ENCODE assay signal across 1 cellular context in the genomic region with DNA sequence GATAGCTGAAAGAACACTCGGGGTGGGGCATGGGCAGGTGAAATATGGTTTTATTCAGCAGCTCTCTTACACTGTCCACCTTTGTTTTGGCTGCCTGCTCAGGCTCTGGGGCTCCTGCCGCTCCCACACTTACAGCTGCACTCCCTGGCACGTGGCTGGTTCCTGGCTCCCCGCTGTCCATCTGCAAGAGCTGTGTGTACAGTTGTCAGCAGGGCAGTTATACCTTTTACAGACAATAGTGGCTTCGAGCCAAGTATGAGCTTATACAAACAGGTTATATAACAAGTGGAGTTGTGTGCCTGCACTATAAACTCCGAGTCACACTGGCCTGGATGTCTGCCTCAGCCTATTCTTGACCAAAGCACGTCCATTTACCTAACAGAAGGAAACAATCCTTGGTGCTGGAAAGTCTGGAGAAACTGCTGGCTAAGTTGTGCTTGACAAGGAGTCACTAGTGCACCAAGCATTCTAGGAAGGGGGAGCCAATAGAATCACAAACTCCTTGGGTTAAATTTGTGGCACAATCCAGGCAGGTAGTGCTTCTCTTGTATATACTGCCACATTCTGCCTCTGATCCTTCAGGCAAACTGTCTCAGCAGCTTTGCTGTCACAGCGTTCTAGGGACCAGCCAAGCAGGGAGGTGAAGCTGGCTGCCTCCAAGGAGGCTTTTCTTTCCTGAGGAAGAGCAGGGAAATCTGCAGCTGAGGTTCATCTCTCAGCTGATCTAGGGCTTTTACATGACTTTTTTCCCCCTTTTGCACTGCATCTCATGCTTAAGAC.
TF ChIP-seq lines count a peak whose summit lies in the region.

No MANE protein-coding gene starts in this region.

TF ChIP-seq in HepG2, 621 proteins besides CTCF, POLR2A, EP300 and RAD21 (continued from another document):
- TF ChIP-seq NFAT5 (CRISPR knock-in tag; IDR thresholded peaks at IDR 0.05): no peak
- no peak for TF ChIP-seq ZNF850 (CRISPR knock-in tag; conservative IDR thresholded peaks at IDR 0.05)
- TF ChIP-seq ZNF343 (CRISPR knock-in tag; IDR thresholded peaks at IDR 0.05): no peak
- TF ChIP-seq ZNF784 (CRISPR knock-in tag; IDR thresholded peaks at IDR 0.05; ENCODE audit: borderline replicate concordance): no peak
- TF ChIP-seq ZNF816 (CRISPR knock-in tag; IDR thresholded peaks at IDR 0.05; ENCODE audit: borderline replicate concordance): no peak
- TF ChIP-seq MXI1 (IDR thresholded peaks at IDR 0.05; ENCODE audit: borderline replicate concordance, low read depth, low read length): no peak
- TF ChIP-seq SOX5 (CRISPR knock-in tag; IDR thresholded peaks at IDR 0.05; ENCODE audit: borderline replicate concordance): peak; percentile 40; the same call in 1 of the 2 replicates
- TF ChIP-seq ZZZ3 (CRISPR knock-in tag; IDR thresholded peaks at IDR 0.05; ENCODE audit: borderline replicate concordance): no peak
- no peak for TF ChIP-seq SATB2 (CRISPR knock-in tag; IDR thresholded peaks at IDR 0.05)
- no peak for TF ChIP-seq ZHX2 (IDR thresholded peaks at IDR 0.05; ENCODE audit: low read depth)
- TF ChIP-seq ZHX2 (CRISPR knock-in tag; IDR thresholded peaks at IDR 0.05; ENCODE audit: borderline replicate concordance): no peak
- TF ChIP-seq ZNF468 (CRISPR knock-in tag; IDR thresholded peaks at IDR 0.05): no peak
- TF ChIP-seq SETDB1 (CRISPR knock-in tag; IDR thresholded peaks at IDR 0.05; ENCODE audit: borderline replicate concordance): no peak
- TF ChIP-seq ZNF761 (CRISPR knock-in tag; conservative IDR thresholded peaks at IDR 0.05): no peak
- TF ChIP-seq HHEX (CRISPR knock-in tag; IDR thresholded peaks at IDR 0.05): no peak
- TF ChIP-seq SOX6 (IDR thresholded peaks at IDR 0.05): no peak
- peak; percentile 68 for TF ChIP-seq SOX6 (CRISPR knock-in tag; IDR thresholded peaks at IDR 0.05)
- no peak for TF ChIP-seq TAF1 (CRISPR knock-in tag; IDR thresholded peaks at IDR 0.05)
- TF ChIP-seq, protein P1, sequence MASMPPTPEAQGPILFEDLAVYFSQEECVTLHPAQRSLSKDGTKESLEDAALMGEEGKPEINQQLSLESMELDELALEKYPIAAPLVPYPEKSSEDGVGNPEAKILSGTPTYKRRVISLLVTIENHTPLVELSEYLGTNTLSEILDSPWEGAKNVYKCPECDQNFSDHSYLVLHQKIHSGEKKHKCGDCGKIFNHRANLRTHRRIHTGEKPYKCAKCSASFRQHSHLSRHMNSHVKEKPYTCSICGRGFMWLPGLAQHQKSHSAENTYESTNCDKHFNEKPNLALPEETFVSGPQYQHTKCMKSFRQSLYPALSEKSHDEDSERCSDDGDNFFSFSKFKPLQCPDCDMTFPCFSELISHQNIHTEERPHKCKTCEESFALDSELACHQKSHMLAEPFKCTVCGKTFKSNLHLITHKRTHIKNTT (CRISPR knock-in tag; IDR thresholded peaks at IDR 0.05): no peak
